17 cellular contexts compared by ENCODE assay signal in genomic region chr11:71119656-71120269, GRCh38.
"Had no signal": no experiment of that assay in that cellular context is flagged by ENCODE, and none has a peak within 500 bp of the region (broad histone marks: within the 10 kb centered on the region; RNA-seq: fewer than 3 reads in every experiment).

No MANE protein-coding gene starts in this region.

- H3K27ac ChIP-seq: heart right ventricle, lower lobe of right lung, suprapubic skin, transverse colon had no signal

- H3K9me3 Mint-ChIP-seq: activated T-cell treated with anti-CD3 and anti-CD28 coated beads, Interleukin-2, amount 50 U/mL, for 24 hours had no signal

- DNase-seq: activated CD8-positive, alpha-beta memory T cell treated with anti-CD3 and anti-CD28 coated beads for 24 hours; activated CD8-positive, alpha-beta memory T cell treated with anti-CD3 and anti-CD28 coated beads, Interleukin-2, amount 50 U/mL, for 4 hours; activated naive CD4-positive, alpha-beta T cell treated with Interleukin-2 at 50 U/mL for 16 hours; activated naive CD8-positive, alpha-beta T cell treated with anti-CD3 and anti-CD28 coated beads, Interleukin-2, amount 10 ng/mL, durations not matched to agents 7 days and 5 days; activated T-cell treated with anti-CD3 and anti-CD28 coated beads, Interleukin-2, amount 50 U/mL, for 24 hours; amniotic stem cell; heart right ventricle; naive thymus-derived CD4-positive, alpha-beta T cell; stimulated activated naive CD8-positive, alpha-beta T cell treated with anti-CD3 and anti-CD28 coated beads, Interleukin-15, amount 100 ng/mL, for 72 hours; T-helper 1 cell had no signal

- ATAC-seq: naive thymus-derived CD4-positive, alpha-beta T cell; stimulated activated naive CD8-positive, alpha-beta T cell treated with anti-CD3 and anti-CD28 coated beads, Interleukin-15, amount 100 ng/mL, for 72 hours had no signal

- H3K9me3 ChIP-seq: heart right ventricle, lower lobe of right lung, suprapubic skin, transverse colon had no signal

- FAIRE-seq: endometrium, TTC549, urothelium cell line had no signal

- H3K4me3 Mint-ChIP-seq: activated naive CD8-positive, alpha-beta T cell treated with anti-CD3 and anti-CD28 coated beads, Interleukin-2, amount 10 ng/mL, durations not matched to agents 7 days and 5 days; activated T-cell treated with anti-CD3 and anti-CD28 coated beads, Interleukin-2, amount 50 U/mL, for 24 hours; naive thymus-derived CD4-positive, alpha-beta T cell; stimulated activated naive CD8-positive, alpha-beta T cell treated with anti-CD3 and anti-CD28 coated beads, Interleukin-15, amount 100 ng/mL, for 72 hours had no signal

- H3K27ac Mint-ChIP-seq: activated naive CD8-positive, alpha-beta T cell treated with anti-CD3 and anti-CD28 coated beads, Interleukin-2, amount 10 ng/mL, durations not matched to agents 7 days and 5 days; activated T-cell treated with anti-CD3 and anti-CD28 coated beads, Interleukin-2, amount 50 U/mL, for 24 hours; activated T-helper 2 cell treated with anti-CD3 and anti-CD28 coated beads, Interferon-gamma antibody, Interleukin-2, Interleukin-4, amounts not matched to agents 10 μg/mL and 5 μg/mL and 100 μg/mL, durations not matched to agents 14 hours and 24 hours and 36 hours; naive thymus-derived CD4-positive, alpha-beta T cell had no signal

- H3K4me1 ChIP-seq: lower lobe of right lung, suprapubic skin, transverse colon had no signal

- H3K4me3 ChIP-seq: heart right ventricle, lower lobe of right lung, suprapubic skin, transverse colon had no signal

- H3K4me1 Mint-ChIP-seq: activated naive CD8-positive, alpha-beta T cell treated with anti-CD3 and anti-CD28 coated beads, Interleukin-2, amount 10 ng/mL, durations not matched to agents 7 days and 5 days; naive thymus-derived CD4-positive, alpha-beta T cell; stimulated activated naive CD8-positive, alpha-beta T cell treated with anti-CD3 and anti-CD28 coated beads, Interleukin-15, amount 100 ng/mL, for 72 hours had no signal

- H3K27me3 ChIP-seq: suprapubic skin, transverse colon had no signal

- H3K36me3 ChIP-seq: heart right ventricle, lower lobe of right lung, suprapubic skin, transverse colon had no signal

- H3K36me3 Mint-ChIP-seq: activated naive CD8-positive, alpha-beta T cell treated with anti-CD3 and anti-CD28 coated beads, Interleukin-2, amount 10 ng/mL, durations not matched to agents 7 days and 5 days; naive thymus-derived CD4-positive, alpha-beta T cell had no signal
